ENCODE assay signal across 15 cellular contexts in genomic region chr13:72959643-72960042, GRCh38.
DNase-seq lines count a peak whose midpoint lies in the region; TF ChIP-seq lines count a peak whose summit lies in the region.
"Had no signal": no experiment of that assay in that cellular context is flagged by ENCODE, and none has a peak within 500 bp of the region (broad histone marks: within the 10 kb centered on the region; RNA-seq: fewer than 3 reads in every experiment).

No MANE protein-coding gene starts in this region.

- no peak overlapping the region for H3K4me2 ChIP-seq in fibroblast of lung (ENCODE audit: extremely low read depth, insufficient read depth, low read length)
- H3K4me2 ChIP-seq in smooth muscle cell = no peak overlapping the region
- H3K4me2 ChIP-seq: BLaER1 treated with 17β-estradiol and CSF1 and Interleukin-3, amounts not matched to agents 10 nM and 100 nM had no signal

- POLR2A ChIA-PET in HEK293T (lab: Yijun Ruan, JAX) = no interaction called here

- DNase-seq in LoVo (ENCODE audit: low spot score) (peak; percentile 23), fibroblast of lung (ENCODE audit: low read depth in 2 of 2) (peak; percentile 8 to 49), smooth muscle cell (lab: John Stamatoyannopoulos, UW; ENCODE audit: unreplicated experiment) (no peak), MG63 (no peak), RPMI8226 (no peak), HEK293T (ENCODE audit: extremely low spot score) (no peak)
- DNase-seq: activated CD4-positive, CD25-positive, alpha-beta regulatory T cell; aorta; left ventricle myocardium superior; MV-4-11; NCI-H82; posterior cingulate gyrus; T-helper 1 cell had no signal

- no peaks in the 10 kb centered on the region for H3F3A ChIP-seq in smooth muscle cell (ENCODE audit: low read depth)

- CTCF ChIA-PET in HEK293T (lab: Yijun Ruan, JAX) = no interaction called here

- H3K36me3 ChIP-seq in fibroblast of lung (ENCODE audit: control insufficient read depth, insufficient read depth, low read length) = no peaks in the 10 kb centered on the region
- H3K36me3 ChIP-seq in smooth muscle cell (ENCODE audit: low read depth) = no peaks in the 10 kb centered on the region
- H3K36me3 ChIP-seq in MG63 = peaks cover 7% of the 10 kb centered on the region; the same call in 1 of the 2 replicates

- H3K27ac ChIP-seq in VCaP = peak overlapping the region; percentile 76
- H3K27ac ChIP-seq in fibroblast of lung (ENCODE audit: insufficient read depth, low read length) = no peak overlapping the region
- H3K27ac ChIP-seq in smooth muscle cell (ENCODE audit: low read depth) = peak overlapping the region; percentile 76
- H3K27ac ChIP-seq: BLaER1 treated with 17β-estradiol and CSF1 and Interleukin-3, amounts not matched to agents 10 nM and 100 nM had no signal

- no peaks in the 10 kb centered on the region for H3K4me1 ChIP-seq in fibroblast of lung (ENCODE audit: control insufficient read depth, extremely low read depth, insufficient read depth, low read length)
- no peaks in the 10 kb centered on the region for H3K4me1 ChIP-seq in smooth muscle cell (ENCODE audit: low read depth)

- H2AFZ ChIP-seq in fibroblast of lung (ENCODE audit: low read length) (no peak overlapping the region), smooth muscle cell (ENCODE audit: low read depth) (no peak overlapping the region)

- H3K27me3 ChIP-seq in fibroblast of lung (ENCODE audit: control insufficient read depth, insufficient read depth, low read length) (no peaks in the 10 kb centered on the region), smooth muscle cell (ENCODE audit: low read depth) (no peaks in the 10 kb centered on the region), MG63 (no peaks in the 10 kb centered on the region)
- H3K27me3 ChIP-seq: BLaER1 treated with 17β-estradiol and CSF1 and Interleukin-3, amounts not matched to agents 10 nM and 100 nM had no signal

- H3K9ac ChIP-seq in fibroblast of lung (ENCODE audit: insufficient read depth, low read length) = no peak overlapping the region
- peak overlapping the region; percentile 37 for H3K9ac ChIP-seq in smooth muscle cell (ENCODE audit: low read depth)
- H3K9ac ChIP-seq: BLaER1 treated with 17β-estradiol and CSF1 and Interleukin-3, amounts not matched to agents 10 nM and 100 nM had no signal

- H3K4me3 ChIP-seq in fibroblast of lung (replicated peaks in 1 of 4; ENCODE audit: control extremely low read depth in 1 of 4, insufficient read depth in 1 of 4, low read depth in 3 of 4, low read length in 4 of 4) (no peak overlapping the region), smooth muscle cell (peak overlapping the region; percentile 26), MG63 (no peak overlapping the region)
- H3K4me3 ChIP-seq: BLaER1 treated with 17β-estradiol and CSF1 and Interleukin-3, amounts not matched to agents 10 nM and 100 nM had no signal

- TF ChIP-seq CTCF in VCaP (conservative IDR thresholded peaks at IDR 0.05) (no peak), fibroblast of lung (conservative IDR thresholded peaks at IDR 0.05 in 1 of 2, IDR thresholded peaks at IDR 0.05 in 1 of 2; ENCODE audit: low read depth in 1 of 2, low read length in 2 of 2) (no peak), smooth muscle cell (IDR thresholded peaks at IDR 0.05; ENCODE audit: borderline replicate concordance, insufficient read depth, poor library complexity, severe bottlenecking) (no peak)

- H3K9me3 ChIP-seq in fibroblast of lung (ENCODE audit: control insufficient read depth, insufficient read depth, low read depth, low read length) (no peaks in the 10 kb centered on the region), smooth muscle cell (replicated peaks; ENCODE audit: low read depth) (no peaks in the 10 kb centered on the region), MG63 (no peaks in the 10 kb centered on the region)

- 75% methylated on average over 1 of the region's 1 CpG for WGBS in smooth muscle cell (ENCODE audit: low lambda C conversion rate)

- no peaks in the 10 kb centered on the region for H3K79me2 ChIP-seq in fibroblast of lung (ENCODE audit: control insufficient read depth, insufficient read depth, low read length)
- no peaks in the 10 kb centered on the region for H3K79me2 ChIP-seq in smooth muscle cell (ENCODE audit: low read depth)

- H4K20me1 ChIP-seq in fibroblast of lung (ENCODE audit: control insufficient read depth, extremely low read depth, insufficient read depth, low read length) (no peaks in the 10 kb centered on the region), smooth muscle cell (ENCODE audit: low read depth) (no peaks in the 10 kb centered on the region)
- H4K20me1 ChIP-seq: BLaER1 treated with 17β-estradiol and CSF1 and Interleukin-3, amounts not matched to agents 10 nM and 100 nM had no signal

TF ChIP-seq in HEK293T, 16 proteins besides CTCF, POLR2A, EP300 and RAD21:
- no peak for TF ChIP-seq L3MBTL2 (conservative IDR thresholded peaks at IDR 0.05)
- TF ChIP-seq LEF1 (IDR thresholded peaks at IDR 0.05; ENCODE audit: borderline replicate concordance) = no peak
- TF ChIP-seq PKNOX1 (IDR thresholded peaks at IDR 0.05) = no peak

Comparison
In these comparisons a context has a peak if more than half of its experiments do, and no peak if none do; other contexts are left out.
1. DNase-seq: peak in LoVo (single experiment) and fibroblast of lung (2 of 2); none in smooth muscle cell (single experiment), MG63 (single experiment), RPMI8226 (single experiment) and HEK293T (single experiment).